1 cellular context compared by ENCODE assay signal in the genomic region with DNA sequence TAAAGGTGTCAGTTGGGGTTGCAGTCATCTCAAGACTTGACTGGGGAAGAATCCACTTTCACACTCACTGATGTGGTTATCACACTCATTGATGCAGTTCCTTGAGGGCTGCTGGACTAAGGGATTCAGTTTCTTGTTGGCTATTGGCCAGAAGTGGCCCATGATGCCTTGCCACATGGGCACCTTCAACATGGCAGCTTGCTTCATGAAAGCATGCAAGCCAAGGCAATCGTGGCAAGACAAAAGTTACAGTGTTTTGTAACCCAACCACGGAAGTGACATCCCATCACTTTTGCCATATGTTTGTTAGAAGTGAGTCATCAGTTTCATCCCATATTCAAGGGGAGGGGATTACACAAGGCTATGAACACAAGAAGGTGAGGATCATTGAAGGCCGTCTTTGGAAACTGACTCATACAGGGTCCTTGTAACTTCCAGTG.
TF ChIP-seq lines count a peak whose summit lies in the region.

No MANE protein-coding gene starts in this region.

TF ChIP-seq in HepG2, 621 proteins besides CTCF, POLR2A, EP300 and RAD21 (continued from another document and continues in another):
- TF ChIP-seq ZNF414 (CRISPR knock-in tag; IDR thresholded peaks at IDR 0.05) (no peak), ATF3 (CRISPR knock-in tag; IDR thresholded peaks at IDR 0.05) (peak; percentile 50; the same call in 1 of the 2 replicates), ZNF781 (CRISPR knock-in tag; IDR thresholded peaks at IDR 0.05; ENCODE audit: borderline replicate concordance, not compliant biosample characterization) (no peak), MATR3 (CRISPR knock-in tag; IDR thresholded peaks at IDR 0.05) (no peak), DNMT3B (CRISPR knock-in tag; conservative IDR thresholded peaks at IDR 0.05) (peak; percentile 71), CREB1 (IDR thresholded peaks at IDR 0.05) (peak; percentile 57; the same call in 1 of the 2 replicates), CREB1 (CRISPR knock-in tag; IDR thresholded peaks at IDR 0.05) (peak; percentile 66; the same call in 1 of the 2 replicates), KDM4B (CRISPR knock-in tag; IDR thresholded peaks at IDR 0.05) (no peak), TBL1XR1 (IDR thresholded peaks at IDR 0.05; ENCODE audit: borderline replicate concordance, low read length, partially characterized antibody) (no peak), ISX (CRISPR knock-in tag; conservative IDR thresholded peaks at IDR 0.05) (no peak), SOX5 (CRISPR knock-in tag; IDR thresholded peaks at IDR 0.05; ENCODE audit: borderline replicate concordance) (peak; percentile 26; the same call in 1 of the 2 replicates), PHB2 (IDR thresholded peaks at IDR 0.05; ENCODE audit: partially characterized antibody) (no peak), SMAD1 (CRISPR knock-in tag; IDR thresholded peaks at IDR 0.05; ENCODE audit: borderline replicate concordance, low read depth) (no peak), KIAA2018 (CRISPR knock-in tag; IDR thresholded peaks at IDR 0.05; ENCODE audit: borderline replicate concordance) (no peak), ZNF891 (CRISPR knock-in tag; IDR thresholded peaks at IDR 0.05) (no peak), EEA1 (CRISPR knock-in tag; IDR thresholded peaks at IDR 0.05; ENCODE audit: borderline replicate concordance) (no peak), ZNF644 (CRISPR knock-in tag; IDR thresholded peaks at IDR 0.05; ENCODE audit: low read depth) (peak; percentile 99), RORA (CRISPR knock-in tag; IDR thresholded peaks at IDR 0.05) (no peak), MBD4 (IDR thresholded peaks at IDR 0.05; ENCODE audit: borderline replicate concordance, low read length) (no peak), RARG (CRISPR knock-in tag; IDR thresholded peaks at IDR 0.05; ENCODE audit: low read depth) (no peak), KAT7 (CRISPR knock-in tag; IDR thresholded peaks at IDR 0.05; ENCODE audit: borderline replicate concordance) (no peak), POLR2G (IDR thresholded peaks at IDR 0.05; ENCODE audit: low read depth, low read length) (no peak), YY1 (IDR thresholded peaks at IDR 0.05; ENCODE audit: insufficient read depth, insufficient replicate concordance, low read depth, low read length) (peak; percentile 36), KLF9 (CRISPR knock-in tag; IDR thresholded peaks at IDR 0.05; ENCODE audit: low read depth) (no peak), FOXK2 (IDR thresholded peaks at IDR 0.05) (no peak), NFYC (CRISPR knock-in tag; IDR thresholded peaks at IDR 0.05) (no peak), SRSF4 (IDR thresholded peaks at IDR 0.05; ENCODE audit: low read depth, low read length, poor library complexity, severe bottlenecking) (no peak), KLF6 (CRISPR knock-in tag; IDR thresholded peaks at IDR 0.05) (0 out of 2 replicates have a peak, but pooled peaks have one; percentile 36), JUNB (CRISPR knock-in tag; IDR thresholded peaks at IDR 0.05; ENCODE audit: borderline replicate concordance) (0 out of 2 replicates have a peak, but pooled peaks have one; percentile 25), ZFAT (CRISPR knock-in tag; conservative IDR thresholded peaks at IDR 0.05) (no peak), RBM22 (optimal IDR thresholded peaks at IDR 0.05; ENCODE audit: low read length) (no peak), ZNF18 (CRISPR knock-in tag; IDR thresholded peaks at IDR 0.05; ENCODE audit: insufficient replicate concordance) (no peak), FOXA3 (CRISPR knock-in tag; IDR thresholded peaks at IDR 0.05) (peak; percentile 70), ZMYM4 (CRISPR knock-in tag; IDR thresholded peaks at IDR 0.05) (no peak), ZSCAN30 (CRISPR knock-in tag; IDR thresholded peaks at IDR 0.05) (no peak), ZNF543 (CRISPR knock-in tag; IDR thresholded peaks at IDR 0.05) (no peak), MED1 (CRISPR knock-in tag; IDR thresholded peaks at IDR 0.05) (peak; percentile 39; the same call in 1 of the 2 replicates), KLF13 (CRISPR knock-in tag; IDR thresholded peaks at IDR 0.05) (no peak), MTF2 (CRISPR knock-in tag; IDR thresholded peaks at IDR 0.05; ENCODE audit: borderline replicate concordance) (no peak), ZNF382 (CRISPR knock-in tag; IDR thresholded peaks at IDR 0.05; ENCODE audit: borderline replicate concordance) (no peak), ARNT (IDR thresholded peaks at IDR 0.05) (no peak), RFX3 (CRISPR knock-in tag; IDR thresholded peaks at IDR 0.05) (0 out of 2 replicates have a peak, but pooled peaks have one; percentile 31), ZNF557 (CRISPR knock-in tag; IDR thresholded peaks at IDR 0.05) (no peak), TBP (CRISPR knock-in tag; IDR thresholded peaks at IDR 0.05) (no peak)
- TF ChIP-seq, protein P1, sequence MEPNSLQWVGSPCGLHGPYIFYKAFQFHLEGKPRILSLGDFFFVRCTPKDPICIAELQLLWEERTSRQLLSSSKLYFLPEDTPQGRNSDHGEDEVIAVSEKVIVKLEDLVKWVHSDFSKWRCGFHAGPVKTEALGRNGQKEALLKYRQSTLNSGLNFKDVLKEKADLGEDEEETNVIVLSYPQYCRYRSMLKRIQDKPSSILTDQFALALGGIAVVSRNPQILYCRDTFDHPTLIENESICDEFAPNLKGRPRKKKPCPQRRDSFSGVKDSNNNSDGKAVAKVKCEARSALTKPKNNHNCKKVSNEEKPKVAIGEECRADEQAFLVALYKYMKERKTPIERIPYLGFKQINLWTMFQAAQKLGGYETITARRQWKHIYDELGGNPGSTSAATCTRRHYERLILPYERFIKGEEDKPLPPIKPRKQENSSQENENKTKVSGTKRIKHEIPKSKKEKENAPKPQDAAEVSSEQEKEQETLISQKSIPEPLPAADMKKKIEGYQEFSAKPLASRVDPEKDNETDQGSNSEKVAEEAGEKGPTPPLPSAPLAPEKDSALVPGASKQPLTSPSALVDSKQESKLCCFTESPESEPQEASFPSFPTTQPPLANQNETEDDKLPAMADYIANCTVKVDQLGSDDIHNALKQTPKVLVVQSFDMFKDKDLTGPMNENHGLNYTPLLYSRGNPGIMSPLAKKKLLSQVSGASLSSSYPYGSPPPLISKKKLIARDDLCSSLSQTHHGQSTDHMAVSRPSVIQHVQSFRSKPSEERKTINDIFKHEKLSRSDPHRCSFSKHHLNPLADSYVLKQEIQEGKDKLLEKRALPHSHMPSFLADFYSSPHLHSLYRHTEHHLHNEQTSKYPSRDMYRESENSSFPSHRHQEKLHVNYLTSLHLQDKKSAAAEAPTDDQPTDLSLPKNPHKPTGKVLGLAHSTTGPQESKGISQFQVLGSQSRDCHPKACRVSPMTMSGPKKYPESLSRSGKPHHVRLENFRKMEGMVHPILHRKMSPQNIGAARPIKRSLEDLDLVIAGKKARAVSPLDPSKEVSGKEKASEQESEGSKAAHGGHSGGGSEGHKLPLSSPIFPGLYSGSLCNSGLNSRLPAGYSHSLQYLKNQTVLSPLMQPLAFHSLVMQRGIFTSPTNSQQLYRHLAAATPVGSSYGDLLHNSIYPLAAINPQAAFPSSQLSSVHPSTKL (CRISPR knock-in tag; IDR thresholded peaks at IDR 0.05) = peak; percentile 81
- TF ChIP-seq, protein P2, sequence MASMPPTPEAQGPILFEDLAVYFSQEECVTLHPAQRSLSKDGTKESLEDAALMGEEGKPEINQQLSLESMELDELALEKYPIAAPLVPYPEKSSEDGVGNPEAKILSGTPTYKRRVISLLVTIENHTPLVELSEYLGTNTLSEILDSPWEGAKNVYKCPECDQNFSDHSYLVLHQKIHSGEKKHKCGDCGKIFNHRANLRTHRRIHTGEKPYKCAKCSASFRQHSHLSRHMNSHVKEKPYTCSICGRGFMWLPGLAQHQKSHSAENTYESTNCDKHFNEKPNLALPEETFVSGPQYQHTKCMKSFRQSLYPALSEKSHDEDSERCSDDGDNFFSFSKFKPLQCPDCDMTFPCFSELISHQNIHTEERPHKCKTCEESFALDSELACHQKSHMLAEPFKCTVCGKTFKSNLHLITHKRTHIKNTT (CRISPR knock-in tag; IDR thresholded peaks at IDR 0.05) = no peak
- TF ChIP-seq, protein P3, sequence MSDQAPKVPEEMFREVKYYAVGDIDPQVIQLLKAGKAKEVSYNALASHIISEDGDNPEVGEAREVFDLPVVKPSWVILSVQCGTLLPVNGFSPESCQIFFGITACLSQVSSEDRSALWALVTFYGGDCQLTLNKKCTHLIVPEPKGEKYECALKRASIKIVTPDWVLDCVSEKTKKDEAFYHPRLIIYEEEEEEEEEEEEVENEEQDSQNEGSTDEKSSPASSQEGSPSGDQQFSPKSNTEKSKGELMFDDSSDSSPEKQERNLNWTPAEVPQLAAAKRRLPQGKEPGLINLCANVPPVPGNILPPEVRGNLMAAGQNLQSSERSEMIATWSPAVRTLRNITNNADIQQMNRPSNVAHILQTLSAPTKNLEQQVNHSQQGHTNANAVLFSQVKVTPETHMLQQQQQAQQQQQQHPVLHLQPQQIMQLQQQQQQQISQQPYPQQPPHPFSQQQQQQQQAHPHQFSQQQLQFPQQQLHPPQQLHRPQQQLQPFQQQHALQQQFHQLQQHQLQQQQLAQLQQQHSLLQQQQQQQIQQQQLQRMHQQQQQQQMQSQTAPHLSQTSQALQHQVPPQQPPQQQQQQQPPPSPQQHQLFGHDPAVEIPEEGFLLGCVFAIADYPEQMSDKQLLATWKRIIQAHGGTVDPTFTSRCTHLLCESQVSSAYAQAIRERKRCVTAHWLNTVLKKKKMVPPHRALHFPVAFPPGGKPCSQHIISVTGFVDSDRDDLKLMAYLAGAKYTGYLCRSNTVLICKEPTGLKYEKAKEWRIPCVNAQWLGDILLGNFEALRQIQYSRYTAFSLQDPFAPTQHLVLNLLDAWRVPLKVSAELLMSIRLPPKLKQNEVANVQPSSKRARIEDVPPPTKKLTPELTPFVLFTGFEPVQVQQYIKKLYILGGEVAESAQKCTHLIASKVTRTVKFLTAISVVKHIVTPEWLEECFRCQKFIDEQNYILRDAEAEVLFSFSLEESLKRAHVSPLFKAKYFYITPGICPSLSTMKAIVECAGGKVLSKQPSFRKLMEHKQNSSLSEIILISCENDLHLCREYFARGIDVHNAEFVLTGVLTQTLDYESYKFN (CRISPR knock-in tag; conservative IDR thresholded peaks at IDR 0.05) = no peak
